4 cellular contexts compared by ENCODE assay signal in genomic region chr11:68897441-68897840, GRCh38.
"Had no signal": no experiment of that assay in that cellular context is flagged by ENCODE, and none has a peak within 500 bp of the region (broad histone marks: within the 10 kb centered on the region; RNA-seq: fewer than 3 reads in every experiment).

No MANE protein-coding gene starts in this region.

- H3K27ac Mint-ChIP-seq: GM23338, H9 had no signal

- H3K4me3 Mint-ChIP-seq: GM23338, H9 had no signal

- H3K9me3 Mint-ChIP-seq: GM23338, H9 had no signal

- DNase-seq: H9, HCEC 1CT, IMR-90 had no signal

- H3K4me3 ChIP-seq: GM23338 had no signal
